16 cellular contexts compared by ENCODE assay signal in genomic region chr10:11157292-11158052, GRCh38.
DNase-seq lines count a peak whose midpoint lies in the region; ATAC-seq and TF ChIP-seq lines count a peak whose summit lies in the region.
"Had no signal": no experiment of that assay in that cellular context is flagged by ENCODE, and none has a peak within 500 bp of the region (broad histone marks: within the 10 kb centered on the region; RNA-seq: fewer than 3 reads in every experiment).

No MANE protein-coding gene starts in this region.

- H3K27ac ChIP-seq in BLaER1 treated with 17β-estradiol and CSF1 and Interleukin-3, amounts not matched to agents 10 nM and 100 nM, result no peak overlapping the region
- H3K27ac ChIP-seq: lower lobe of right lung had no signal

- peak overlapping the region; percentile 0 to 47 (median 18); a peak in 15 of 22 replicates for H3K4me2 ChIP-seq in BLaER1 treated with 17β-estradiol and CSF1 and Interleukin-3, amounts not matched to agents 10 nM and 100 nM

- CTCF ChIA-PET in activated CD8-positive, alpha-beta T cell treated with anti-CD3 and anti-CD28 coated beads for 36 hours (lab: Charles Lee), result interaction anchor here (1.2 to 1.4 kb wide), 2 partner anchors 41 to 47 kb away, joined by 3 to 4 read pairs; no protein-coding TSS in a partner anchor

- peak; percentile 41 for ATAC-seq in GM18909 (IDR thresholded peaks at IDR 0.05; ENCODE audit: poor library complexity, unreplicated experiment)
- peak; percentile 38 for ATAC-seq in activated CD8-positive, alpha-beta T cell treated with anti-CD3 and anti-CD28 coated beads for 36 hours
- ATAC-seq in naive thymus-derived CD8-positive, alpha-beta T cell, result peak; percentile 76 to 85
- ATAC-seq in GM18498 (IDR thresholded peaks at IDR 0.05; ENCODE audit: unreplicated experiment), result no peak
- ATAC-seq: lower lobe of right lung had no signal

- H3K4me3 ChIP-seq in BLaER1 treated with 17β-estradiol and CSF1 and Interleukin-3, amounts not matched to agents 10 nM and 100 nM, result no peak overlapping the region
- H3K4me3 ChIP-seq: lower lobe of right lung had no signal

- DNase-seq in activated CD8-positive, alpha-beta T cell treated with anti-CD3 and anti-CD28 coated beads for 36 hours, result no peak
- DNase-seq in naive thymus-derived CD8-positive, alpha-beta T cell, result peak in 4 of 10 donors; percentile 24 to 63 (median 58)
- DNase-seq in dedifferentiated amniotic fluid mesenchymal stem cell (ENCODE audit: extremely low spot score) (no peak), HT-29 (ENCODE audit: low spot score) (no peak)
- DNase-seq in activated CD8-positive, alpha-beta memory T cell treated with anti-CD3 and anti-CD28 coated beads, Interleukin-2, amount 50 U/mL, for 48 hours, result no peak
- DNase-seq: activated CD4-positive, alpha-beta T cell treated with anti-CD3 and anti-CD28 coated beads, Interleukin-2, amount 10 ng/mL, durations not matched to agents 24 days and 14 days; cortex of kidney; lower lobe of right lung; NCI-H2029; NCI-H524 treated with DMSO at 0.1 percent for 48 hours; SIG-M5; stimulated activated CD4-positive, alpha-beta T cell treated with anti-CD3 and anti-CD28 coated beads, Interleukin-12 subunit alpha, Interleukin-12 subunit beta, amount 100 ng/mL, for 4 hours; T1000 had no signal

- no peak overlapping the region for H3K4me3 Mint-ChIP-seq in activated CD8-positive, alpha-beta T cell treated with anti-CD3 and anti-CD28 coated beads for 36 hours
- H3K4me3 Mint-ChIP-seq in naive thymus-derived CD8-positive, alpha-beta T cell, result peak overlapping the region; percentile 47 to 72 (median 66)
- H3K4me3 Mint-ChIP-seq: activated CD4-positive, alpha-beta T cell treated with anti-CD3 and anti-CD28 coated beads, Interleukin-2, amount 10 ng/mL, durations not matched to agents 24 days and 14 days had no signal

- peaks cover 2% of the 10 kb centered on the region for H3K36me3 Mint-ChIP-seq in activated CD8-positive, alpha-beta T cell treated with anti-CD3 and anti-CD28 coated beads for 36 hours (ENCODE audit: low read depth)
- H3K36me3 Mint-ChIP-seq in naive thymus-derived CD8-positive, alpha-beta T cell, result peaks cover 0 to 2% (median 0%) of the 10 kb centered on the region in 3 donors

- no peak for TF ChIP-seq CTCF in activated CD8-positive, alpha-beta T cell treated with anti-CD3 and anti-CD28 coated beads for 36 hours (IDR thresholded peaks at IDR 0.05)

- no peaks in the 10 kb centered on the region for H4K20me1 ChIP-seq in BLaER1 treated with 17β-estradiol and CSF1 and Interleukin-3, amounts not matched to agents 10 nM and 100 nM

- peaks cover 8% of the 10 kb centered on the region for H3K9me3 Mint-ChIP-seq in activated CD8-positive, alpha-beta T cell treated with anti-CD3 and anti-CD28 coated beads for 36 hours
- peaks cover 0 to 12% (median 0%) of the 10 kb centered on the region in 9 donors for H3K9me3 Mint-ChIP-seq in naive thymus-derived CD8-positive, alpha-beta T cell
- H3K9me3 Mint-ChIP-seq: activated CD4-positive, alpha-beta T cell treated with anti-CD3 and anti-CD28 coated beads, Interleukin-2, amount 10 ng/mL, durations not matched to agents 24 days and 14 days had no signal

- peaks cover 44 to 59% (median 52%) of the 10 kb centered on the region in 10 experiments for H3K4me1 ChIP-seq in BLaER1 treated with 17β-estradiol and CSF1 and Interleukin-3, amounts not matched to agents 10 nM and 100 nM

- H3K27ac Mint-ChIP-seq in activated CD8-positive, alpha-beta T cell treated with anti-CD3 and anti-CD28 coated beads for 36 hours, result peak overlapping the region; percentile 51
- peak overlapping the region in 9 of 10 donors; percentile 77 to 95 (median 92) for H3K27ac Mint-ChIP-seq in naive thymus-derived CD8-positive, alpha-beta T cell
- H3K27ac Mint-ChIP-seq: activated CD4-positive, alpha-beta T cell treated with anti-CD3 and anti-CD28 coated beads, Interleukin-2, amount 10 ng/mL, durations not matched to agents 24 days and 14 days had no signal

- H3K27me3 Mint-ChIP-seq in activated CD8-positive, alpha-beta T cell treated with anti-CD3 and anti-CD28 coated beads for 36 hours, result no peaks in the 10 kb centered on the region
- H3K27me3 Mint-ChIP-seq in naive thymus-derived CD8-positive, alpha-beta T cell, result no peaks in the 10 kb centered on the region
- H3K27me3 Mint-ChIP-seq: activated CD4-positive, alpha-beta T cell treated with anti-CD3 and anti-CD28 coated beads, Interleukin-2, amount 10 ng/mL, durations not matched to agents 24 days and 14 days had no signal

- no peak overlapping the region for H3K9ac ChIP-seq in BLaER1 treated with 17β-estradiol and CSF1 and Interleukin-3, amounts not matched to agents 10 nM and 100 nM

- POLR2A ChIA-PET in activated CD8-positive, alpha-beta T cell treated with anti-CD3 and anti-CD28 coated beads for 36 hours (lab: Charles Lee), result interaction anchor here (1.0 to 14.3 kb wide), 6 partner anchors 8 to 21 kb away, joined by 3 to 261 read pairs (median 4); no protein-coding TSS in a partner anchor
- POLR2A ChIA-PET in naive thymus-derived CD8-positive, alpha-beta T cell (lab: Charles Lee), result interaction anchor here (6.2 to 24.2 kb wide), 2 partner anchors 10 to 14 kb away, joined by 119 to 970 read pairs; no protein-coding TSS in a partner anchor

- H3K36me3 ChIP-seq in BLaER1 treated with 17β-estradiol and CSF1 and Interleukin-3, amounts not matched to agents 10 nM and 100 nM, result peaks cover 0 to 7% (median 0%) of the 10 kb centered on the region in 11 experiments; a peak in 1 of 22 replicates
- H3K36me3 ChIP-seq: lower lobe of right lung had no signal

- H3K4me1 Mint-ChIP-seq in activated CD8-positive, alpha-beta T cell treated with anti-CD3 and anti-CD28 coated beads for 36 hours (ENCODE audit: low read depth), result peaks cover 86% of the 10 kb centered on the region
- H3K4me1 Mint-ChIP-seq in naive thymus-derived CD8-positive, alpha-beta T cell, result peaks cover 49 to 100% (median 94%) of the 10 kb centered on the region in 4 donors

- peaks cover 0 to 30% (median 22%) of the 10 kb centered on the region in 11 experiments; a peak in 18 of 22 replicates for H3K9me3 ChIP-seq in BLaER1 treated with 17β-estradiol and CSF1 and Interleukin-3, amounts not matched to agents 10 nM and 100 nM (replicated peaks in 1 of 11)
- H3K9me3 ChIP-seq: lower lobe of right lung had no signal

- H3K27me3 ChIP-seq in BLaER1 treated with 17β-estradiol and CSF1 and Interleukin-3, amounts not matched to agents 10 nM and 100 nM, result no peaks in the 10 kb centered on the region; a peak in 1 of 22 replicates

- intact Hi-C loops in activated CD8-positive, alpha-beta T cell treated with anti-CD3 and anti-CD28 coated beads for 36 hours (cut with micrococcal nuclease), result no loop called here
